1 cellular context compared by ENCODE assay signal in genomic region chrX:46574337-46574940, GRCh38.
TF ChIP-seq lines count a peak whose summit lies in the region.

No MANE protein-coding gene starts in this region.

TF ChIP-seq in HEK293, 187 proteins besides CTCF, POLR2A, EP300 and RAD21 (continued from another document):
- TF ChIP-seq, protein P1, sequence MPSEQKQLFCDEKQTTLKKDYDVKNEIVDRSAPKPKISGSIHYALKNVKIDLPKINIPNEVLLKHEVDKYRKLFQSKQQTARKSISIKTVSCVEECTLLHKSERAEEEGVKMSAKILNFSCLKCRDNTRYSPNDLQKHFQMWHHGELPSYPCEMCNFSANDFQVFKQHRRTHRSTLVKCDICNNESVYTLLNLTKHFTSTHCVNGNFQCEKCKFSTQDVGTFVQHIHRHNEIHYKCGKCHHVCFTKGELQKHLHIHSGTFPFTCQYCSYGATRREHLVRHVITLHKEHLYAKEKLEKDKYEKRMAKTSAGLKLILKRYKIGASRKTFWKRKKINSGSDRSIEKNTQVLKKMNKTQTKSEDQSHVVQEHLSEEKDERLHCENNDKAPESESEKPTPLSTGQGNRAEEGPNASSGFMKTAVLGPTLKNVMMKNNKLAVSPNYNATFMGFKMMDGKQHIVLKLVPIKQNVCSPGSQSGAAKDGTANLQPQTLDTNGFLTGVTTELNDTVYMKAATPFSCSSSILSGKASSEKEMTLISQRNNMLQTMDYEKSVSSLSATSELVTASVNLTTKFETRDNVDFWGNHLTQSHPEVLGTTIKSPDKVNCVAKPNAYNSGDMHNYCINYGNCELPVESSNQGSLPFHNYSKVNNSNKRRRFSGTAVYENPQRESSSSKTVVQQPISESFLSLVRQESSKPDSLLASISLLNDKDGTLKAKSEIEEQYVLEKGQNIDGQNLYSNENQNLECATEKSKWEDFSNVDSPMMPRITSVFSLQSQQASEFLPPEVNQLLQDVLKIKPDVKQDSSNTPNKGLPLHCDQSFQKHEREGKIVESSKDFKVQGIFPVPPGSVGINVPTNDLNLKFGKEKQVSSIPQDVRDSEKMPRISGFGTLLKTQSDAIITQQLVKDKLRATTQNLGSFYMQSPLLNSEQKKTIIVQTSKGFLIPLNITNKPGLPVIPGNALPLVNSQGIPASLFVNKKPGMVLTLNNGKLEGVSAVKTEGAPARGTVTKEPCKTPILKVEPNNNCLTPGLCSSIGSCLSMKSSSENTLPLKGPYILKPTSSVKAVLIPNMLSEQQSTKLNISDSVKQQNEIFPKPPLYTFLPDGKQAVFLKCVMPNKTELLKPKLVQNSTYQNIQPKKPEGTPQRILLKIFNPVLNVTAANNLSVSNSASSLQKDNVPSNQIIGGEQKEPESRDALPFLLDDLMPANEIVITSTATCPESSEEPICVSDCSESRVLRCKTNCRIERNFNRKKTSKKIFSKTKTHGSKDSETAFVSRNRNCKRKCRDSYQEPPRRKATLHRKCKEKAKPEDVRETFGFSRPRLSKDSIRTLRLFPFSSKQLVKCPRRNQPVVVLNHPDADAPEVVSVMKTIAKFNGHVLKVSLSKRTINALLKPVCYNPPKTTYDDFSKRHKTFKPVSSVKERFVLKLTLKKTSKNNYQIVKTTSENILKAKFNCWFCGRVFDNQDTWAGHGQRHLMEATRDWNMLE (tag by site-specific recombination; conservative IDR thresholded peaks at IDR 0.05; ENCODE audit: low read depth): no peak
- no peak for TF ChIP-seq ZNF664 (tag by site-specific recombination; IDR thresholded peaks at IDR 0.05)
- TF ChIP-seq, protein P2, sequence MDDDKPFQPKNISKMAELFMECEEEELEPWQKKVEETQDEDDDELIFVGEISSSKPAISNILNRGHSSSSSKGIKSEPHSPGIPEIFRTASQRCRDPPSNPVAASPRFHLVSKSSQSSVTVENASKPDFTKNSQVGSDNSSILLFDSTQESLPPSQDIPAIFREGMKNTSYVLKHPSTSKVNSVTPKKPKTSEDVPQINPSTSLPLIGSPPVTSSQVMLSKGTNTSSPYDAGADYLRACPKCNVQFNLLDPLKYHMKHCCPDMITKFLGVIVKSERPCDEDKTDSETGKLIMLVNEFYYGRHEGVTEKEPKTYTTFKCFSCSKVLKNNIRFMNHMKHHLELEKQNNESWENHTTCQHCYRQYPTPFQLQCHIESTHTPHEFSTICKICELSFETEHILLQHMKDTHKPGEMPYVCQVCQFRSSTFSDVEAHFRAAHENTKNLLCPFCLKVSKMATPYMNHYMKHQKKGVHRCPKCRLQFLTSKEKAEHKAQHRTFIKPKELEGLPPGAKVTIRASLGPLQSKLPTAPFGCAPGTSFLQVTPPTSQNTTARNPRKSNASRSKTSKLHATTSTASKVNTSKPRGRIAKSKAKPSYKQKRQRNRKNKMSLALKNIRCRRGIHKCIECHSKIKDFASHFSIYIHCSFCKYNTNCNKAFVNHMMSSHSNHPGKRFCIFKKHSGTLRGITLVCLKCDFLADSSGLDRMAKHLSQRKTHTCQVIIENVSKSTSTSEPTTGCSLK (tag by site-specific recombination; IDR thresholded peaks at IDR 0.05): no peak
- no peak for TF ChIP-seq ZNF610 (tag by site-specific recombination; IDR thresholded peaks at IDR 0.05; ENCODE audit: borderline replicate concordance)
- TF ChIP-seq SETDB1 (IDR thresholded peaks at IDR 0.05; ENCODE audit: insufficient read length, low read length): no peak
- TF ChIP-seq, protein P3, sequence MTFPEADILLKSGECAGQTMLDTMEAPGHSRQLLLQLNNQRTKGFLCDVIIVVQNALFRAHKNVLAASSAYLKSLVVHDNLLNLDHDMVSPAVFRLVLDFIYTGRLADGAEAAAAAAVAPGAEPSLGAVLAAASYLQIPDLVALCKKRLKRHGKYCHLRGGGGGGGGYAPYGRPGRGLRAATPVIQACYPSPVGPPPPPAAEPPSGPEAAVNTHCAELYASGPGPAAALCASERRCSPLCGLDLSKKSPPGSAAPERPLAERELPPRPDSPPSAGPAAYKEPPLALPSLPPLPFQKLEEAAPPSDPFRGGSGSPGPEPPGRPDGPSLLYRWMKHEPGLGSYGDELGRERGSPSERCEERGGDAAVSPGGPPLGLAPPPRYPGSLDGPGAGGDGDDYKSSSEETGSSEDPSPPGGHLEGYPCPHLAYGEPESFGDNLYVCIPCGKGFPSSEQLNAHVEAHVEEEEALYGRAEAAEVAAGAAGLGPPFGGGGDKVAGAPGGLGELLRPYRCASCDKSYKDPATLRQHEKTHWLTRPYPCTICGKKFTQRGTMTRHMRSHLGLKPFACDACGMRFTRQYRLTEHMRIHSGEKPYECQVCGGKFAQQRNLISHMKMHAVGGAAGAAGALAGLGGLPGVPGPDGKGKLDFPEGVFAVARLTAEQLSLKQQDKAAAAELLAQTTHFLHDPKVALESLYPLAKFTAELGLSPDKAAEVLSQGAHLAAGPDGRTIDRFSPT (tag by site-specific recombination; IDR thresholded peaks at IDR 0.05): 0 out of 2 replicates have a peak, but pooled peaks have one; percentile 24
- peak; percentile 62; the same call in 1 of the 2 replicates for TF ChIP-seq ZBTB17 (tag by site-specific recombination; IDR thresholded peaks at IDR 0.05)
- peak; percentile 25; the same call in 1 of the 2 replicates for TF ChIP-seq ZNF2 (tag by site-specific recombination; IDR thresholded peaks at IDR 0.05)
- TF ChIP-seq, protein P4, sequence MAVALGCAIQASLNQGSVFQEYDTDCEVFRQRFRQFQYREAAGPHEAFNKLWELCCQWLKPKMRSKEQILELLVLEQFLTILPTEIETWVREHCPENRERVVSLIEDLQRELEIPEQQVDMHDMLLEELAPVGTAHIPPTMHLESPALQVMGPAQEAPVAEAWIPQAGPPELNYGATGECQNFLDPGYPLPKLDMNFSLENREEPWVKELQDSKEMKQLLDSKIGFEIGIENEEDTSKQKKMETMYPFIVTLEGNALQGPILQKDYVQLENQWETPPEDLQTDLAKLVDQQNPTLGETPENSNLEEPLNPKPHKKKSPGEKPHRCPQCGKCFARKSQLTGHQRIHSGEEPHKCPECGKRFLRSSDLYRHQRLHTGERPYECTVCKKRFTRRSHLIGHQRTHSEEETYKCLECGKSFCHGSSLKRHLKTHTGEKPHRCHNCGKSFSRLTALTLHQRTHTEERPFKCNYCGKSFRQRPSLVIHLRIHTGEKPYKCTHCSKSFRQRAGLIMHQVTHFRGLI (tag by site-specific recombination; IDR thresholded peaks at IDR 0.05): no peak
- no peak for TF ChIP-seq ZNF311 (tag by site-specific recombination; IDR thresholded peaks at IDR 0.05; ENCODE audit: borderline replicate concordance)
- no peak for TF ChIP-seq ZNF391 (tag by site-specific recombination; IDR thresholded peaks at IDR 0.05; ENCODE audit: borderline replicate concordance, low read depth)
- no peak for TF ChIP-seq ZNF354C (tag by site-specific recombination; IDR thresholded peaks at IDR 0.05; ENCODE audit: borderline replicate concordance, low read depth)
- TF ChIP-seq, protein P5, sequence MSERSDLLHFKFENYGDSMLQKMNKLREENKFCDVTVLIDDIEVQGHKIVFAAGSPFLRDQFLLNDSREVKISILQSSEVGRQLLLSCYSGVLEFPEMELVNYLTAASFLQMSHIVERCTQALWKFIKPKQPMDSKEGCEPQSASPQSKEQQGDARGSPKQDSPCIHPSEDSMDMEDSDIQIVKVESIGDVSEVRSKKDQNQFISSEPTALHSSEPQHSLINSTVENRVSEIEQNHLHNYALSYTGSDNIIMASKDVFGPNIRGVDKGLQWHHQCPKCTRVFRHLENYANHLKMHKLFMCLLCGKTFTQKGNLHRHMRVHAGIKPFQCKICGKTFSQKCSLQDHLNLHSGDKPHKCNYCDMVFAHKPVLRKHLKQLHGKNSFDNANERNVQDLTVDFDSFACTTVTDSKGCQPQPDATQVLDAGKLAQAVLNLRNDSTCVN (tag by site-specific recombination; optimal IDR thresholded peaks at IDR 0.05): peak; percentile 74
- TF ChIP-seq, protein P6, sequence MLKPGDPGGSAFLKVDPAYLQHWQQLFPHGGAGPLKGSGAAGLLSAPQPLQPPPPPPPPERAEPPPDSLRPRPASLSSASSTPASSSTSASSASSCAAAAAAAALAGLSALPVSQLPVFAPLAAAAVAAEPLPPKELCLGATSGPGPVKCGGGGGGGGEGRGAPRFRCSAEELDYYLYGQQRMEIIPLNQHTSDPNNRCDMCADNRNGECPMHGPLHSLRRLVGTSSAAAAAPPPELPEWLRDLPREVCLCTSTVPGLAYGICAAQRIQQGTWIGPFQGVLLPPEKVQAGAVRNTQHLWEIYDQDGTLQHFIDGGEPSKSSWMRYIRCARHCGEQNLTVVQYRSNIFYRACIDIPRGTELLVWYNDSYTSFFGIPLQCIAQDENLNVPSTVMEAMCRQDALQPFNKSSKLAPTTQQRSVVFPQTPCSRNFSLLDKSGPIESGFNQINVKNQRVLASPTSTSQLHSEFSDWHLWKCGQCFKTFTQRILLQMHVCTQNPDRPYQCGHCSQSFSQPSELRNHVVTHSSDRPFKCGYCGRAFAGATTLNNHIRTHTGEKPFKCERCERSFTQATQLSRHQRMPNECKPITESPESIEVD (tag by site-specific recombination; IDR thresholded peaks at IDR 0.05): no peak
- no peak for TF ChIP-seq KLF16 (tag by site-specific recombination; IDR thresholded peaks at IDR 0.05)
- TF ChIP-seq ZNF169 (tag by site-specific recombination; IDR thresholded peaks at IDR 0.05): no peak
- no peak for TF ChIP-seq OVOL3 (tag by site-specific recombination; IDR thresholded peaks at IDR 0.05)
- no peak for TF ChIP-seq ZNF76 (tag by site-specific recombination; IDR thresholded peaks at IDR 0.05; ENCODE audit: borderline replicate concordance, low read depth)
